Comparison of ENCODE assay signal across 10 cellular contexts in the genomic region with DNA sequence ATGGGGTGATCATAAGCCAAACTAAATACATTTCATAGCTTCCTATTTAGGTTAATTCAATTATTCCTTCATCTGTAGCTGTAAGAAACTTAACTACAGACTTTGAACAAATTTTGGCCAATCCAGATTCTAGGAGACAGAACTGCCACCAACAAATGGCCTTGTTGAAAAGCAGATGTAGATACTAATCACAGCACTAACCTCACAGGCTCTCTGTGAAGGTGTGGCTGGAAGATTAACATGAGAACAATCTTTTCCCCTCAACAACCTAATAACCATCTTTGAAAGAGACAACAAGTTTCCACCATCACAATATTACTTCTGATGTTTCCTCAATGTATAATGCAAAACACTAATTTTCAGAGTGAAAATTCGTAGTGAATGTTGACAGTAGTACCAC.
A peak's percentile ranks its signal among the peaks of the same experiment; 100 is the strongest.
DNase-seq lines count a peak whose midpoint lies in the region; ATAC-seq and TF ChIP-seq lines count a peak whose summit lies in the region.
"Had no signal": no experiment of that assay in that cellular context is flagged by ENCODE, and none has a peak within 500 bp of the region (broad histone marks: within the 10 kb centered on the region; RNA-seq: fewer than 3 reads in every experiment).

No MANE protein-coding gene starts in this region.

- H3K9me3 ChIP-seq in IMR-90 (ENCODE audit: control insufficient read depth, insufficient read depth, low read length) (no peaks in the 10 kb centered on the region), endodermal cell (ENCODE audit: control insufficient read depth, low read length) (no peaks in the 10 kb centered on the region)

- peaks cover 3% of the 10 kb centered on the region; the same call in 1 of the 2 replicates for H3K9me1 ChIP-seq in IMR-90 (ENCODE audit: insufficient read depth, low read length)

- in situ Hi-C loops in IMR-90 (cut with MboI; ENCODE audit: low sequenced_read_pairs): no loop called here

- H3K4ac ChIP-seq in IMR-90 (ENCODE audit: low read depth, low read length): no peak overlapping the region

- H3K79me1 ChIP-seq in IMR-90 (ENCODE audit: low read depth in 1 of 2, low read length in 2 of 2): peaks cover 14 to 29% of the 10 kb centered on the region in 2 experiments; a peak in 3 of 4 replicates

- H3K27me3 Mint-ChIP-seq in MCF 10A (ENCODE audit: insufficient read depth, unreplicated experiment): no peaks in the 10 kb centered on the region
- H3K27me3 Mint-ChIP-seq in nephron progenitor cell (ENCODE audit: low read depth, poor library complexity): peaks cover 3% of the 10 kb centered on the region
- H3K27me3 Mint-ChIP-seq in endodermal cell (ENCODE audit: insufficient read depth): peaks cover 1% of the 10 kb centered on the region

- peak overlapping the region; percentile 93 for H3K4me3 Mint-ChIP-seq in MCF 10A (ENCODE audit: unreplicated experiment)
- peak overlapping the region; percentile 94 for H3K4me3 Mint-ChIP-seq in nephron progenitor cell
- no peak overlapping the region for H3K4me3 Mint-ChIP-seq in endodermal cell

- WGBS in IMR-90 (ENCODE audit: extremely low coverage in 2 of 2, insufficient read length in 1 of 2), 2 experiments: no CpG with 5 or more reads among the region's 1 CpG
- 85% methylated on average over 1 of the region's 1 CpG; no CpG with 5 or more reads in 1 of the 2 experiments for WGBS in endodermal cell (ENCODE audit: insufficient coverage in 1 of 2, insufficient read length in 1 of 2), 2 experiments

- DNase-seq in IMR-90 (no peak), MCF 10A (ENCODE audit: unreplicated experiment) (no peak), nephron progenitor cell (no peak), CD1c-positive myeloid dendritic cell (ENCODE audit: extremely low spot score) (no peak), endodermal cell (no peak), NCI-H774 (lab: John Stamatoyannopoulos, UW) (no peak), NCI-H345 treated with DMSO at 0.1 percent for 48 hours (lab: John Stamatoyannopoulos, UW; ENCODE audit: unreplicated experiment) (no peak)
- DNase-seq: NCI-H345, occipital lobe had no signal

- no peak overlapping the region for H2AK9ac ChIP-seq in IMR-90 (replicated peaks; ENCODE audit: low read depth, low read length, poor library complexity)

- no peak overlapping the region for H2BK20ac ChIP-seq in IMR-90 (ENCODE audit: low read depth, low read length)

- no peak overlapping the region for H4K91ac ChIP-seq in IMR-90 (ENCODE audit: insufficient read depth, low read depth, low read length)

- H3K27ac Mint-ChIP-seq in MCF 10A (ENCODE audit: low read depth, unreplicated experiment) (peak overlapping the region; percentile 94), nephron progenitor cell (no peak overlapping the region), endodermal cell (no peak overlapping the region)

- H3K18ac ChIP-seq in IMR-90 (ENCODE audit: low read depth, low read length): no peak overlapping the region

- H3K56ac ChIP-seq in IMR-90 (ENCODE audit: extremely low read depth, insufficient read depth, low read length): no peak overlapping the region

- no peaks in the 10 kb centered on the region for H3K9me3 Mint-ChIP-seq in MCF 10A (ENCODE audit: unreplicated experiment)
- no peaks in the 10 kb centered on the region for H3K9me3 Mint-ChIP-seq in nephron progenitor cell
- no peaks in the 10 kb centered on the region for H3K9me3 Mint-ChIP-seq in endodermal cell

- dilution Hi-C loops in IMR-90 (cut with HindIII; ENCODE audit: low sequenced_read_pairs, unreplicated experiment): no loop called here

- H2BK5ac ChIP-seq in IMR-90 (ENCODE audit: low read depth, low read length, poor library complexity, severe bottlenecking): no peak overlapping the region

- POLR2A ChIA-PET in IMR-90 (lab: Charles Lee; ENCODE audit: unreplicated experiment): no interaction called here
- POLR2A ChIA-PET in MCF 10A (lab: Yijun Ruan, JAX): interaction anchor here (0.6 to 19.3 kb wide), 10 partner anchors 11 to 456 kb away, joined by 3 to 556 read pairs (median 6); a partner anchor contains a TSS

- H2BK120ac ChIP-seq in IMR-90 (ENCODE audit: low read depth, low read length): no peak overlapping the region

- no peak for TF ChIP-seq POLR2A in IMR-90 (IDR thresholded peaks at IDR 0.05; ENCODE audit: low read depth, low read length)

- no peak overlapping the region for H3K23ac ChIP-seq in IMR-90 (ENCODE audit: low read depth, low read length)

- H3K4me1 ChIP-seq in ACC112 (ENCODE audit: control insufficient read depth, insufficient read depth, low read length, unreplicated experiment) (peaks cover 19% of the 10 kb centered on the region), IMR-90 (ENCODE audit: control insufficient read depth, insufficient read depth, low read length) (peaks cover 3% of the 10 kb centered on the region; the same call in 1 of the 2 replicates), endodermal cell (ENCODE audit: control insufficient read depth, insufficient read depth, low read length) (peaks cover 4% of the 10 kb centered on the region)

- H3K36me3 ChIP-seq in ACC112 (ENCODE audit: insufficient read depth, low read length) (no peaks in the 10 kb centered on the region), IMR-90 (ENCODE audit: control insufficient read depth, insufficient read depth, low read length) (no peaks in the 10 kb centered on the region), endodermal cell (ENCODE audit: control insufficient read depth, insufficient read depth, low read length) (no peaks in the 10 kb centered on the region)

- no peak overlapping the region for H4K5ac ChIP-seq in IMR-90 (ENCODE audit: low read depth, low read length)

- no peak overlapping the region for H3K9ac ChIP-seq in IMR-90 (ENCODE audit: low read depth, low read length)
- no peak overlapping the region for H3K9ac ChIP-seq in endodermal cell (ENCODE audit: extremely low read depth, low read length, poor library complexity, severe bottlenecking)

- H3K4me3 ChIP-seq in ACC112 (ENCODE audit: low read depth, low read length) (0 out of 2 replicates have a peak overlapping the region, but pooled peaks have one; percentile 95), IMR-90 (ENCODE audit: insufficient read depth, low read depth, low read length) (no peak overlapping the region), endodermal cell (ENCODE audit: low read length) (no peak overlapping the region)

- H3K27me3 ChIP-seq in ACC112 (ENCODE audit: insufficient read depth, low read length): no peaks in the 10 kb centered on the region
- H3K27me3 ChIP-seq in IMR-90 (ENCODE audit: control insufficient read depth, insufficient read depth, low read length): no peaks in the 10 kb centered on the region
- peaks cover 5% of the 10 kb centered on the region for H3K27me3 ChIP-seq in endodermal cell (ENCODE audit: control insufficient read depth, insufficient read depth, low read length, poor library complexity, severe bottlenecking)

- BruUV-seq in IMR-90 (replicated peaks; lab: Mats Ljungman, UMichigan) (no TSS peak), MCF 10A (replicated peaks; lab: Mats Ljungman, UMichigan) (no TSS peak)

- TF ChIP-seq RAD21 in IMR-90 (IDR thresholded peaks at IDR 0.05; ENCODE audit: low read length): no peak

- H3K4me1 Mint-ChIP-seq in MCF 10A (ENCODE audit: insufficient read depth, unreplicated experiment): peaks cover 31% of the 10 kb centered on the region
- H3K4me1 Mint-ChIP-seq in nephron progenitor cell: peaks cover 29% of the 10 kb centered on the region
- peaks cover 25% of the 10 kb centered on the region for H3K4me1 Mint-ChIP-seq in endodermal cell

- H3K27ac ChIP-seq in ACC112 (ENCODE audit: low read depth, low read length): no peak overlapping the region
- H3K27ac ChIP-seq in IMR-90 (ENCODE audit: insufficient read depth, low read length): no peak overlapping the region
- H3K27ac ChIP-seq in endodermal cell (ENCODE audit: low read depth, low read length): no peak overlapping the region

- peak overlapping the region; percentile 44; the same call in 1 of the 2 replicates for H3K4me2 ChIP-seq in IMR-90 (ENCODE audit: low read depth, low read length)

- peaks cover 13% of the 10 kb centered on the region for H3K79me2 ChIP-seq in ACC112 (ENCODE audit: control insufficient read depth, insufficient read depth, low read length, unreplicated experiment)

- H3K14ac ChIP-seq in IMR-90 (replicated peaks; ENCODE audit: low read depth, low read length): no peak overlapping the region; the same call in 1 of the 2 replicates

- H4K20me1 ChIP-seq in IMR-90 (ENCODE audit: insufficient read depth, low read length): peaks cover 3% of the 10 kb centered on the region

- CTCF ChIA-PET in IMR-90 (lab: Yijun Ruan, JAX): no interaction called here
- CTCF ChIA-PET in MCF 10A (lab: Yijun Ruan, JAX): no interaction called here

- H2AFZ ChIP-seq in ACC112 (ENCODE audit: low read length, unreplicated experiment): no peak overlapping the region
- H2AFZ ChIP-seq in IMR-90 (replicated peaks; ENCODE audit: low read length, poor library complexity): no peak overlapping the region

- H2BK15ac ChIP-seq in IMR-90 (ENCODE audit: low read depth, low read length): no peak overlapping the region

- H2AK5ac ChIP-seq in IMR-90 (ENCODE audit: low read depth, low read length): no peak overlapping the region

- intact Hi-C loops in IMR-90 (cut with micrococcal nuclease): loop anchor here (5.0 kb wide), 3 partner anchors 65 to 465 kb away; no protein-coding TSS in a partner anchor
- intact Hi-C loops in MCF 10A (cut with micrococcal nuclease): loop anchor here (5.0 kb wide), 1 partner anchor 375 kb away; a partner anchor contains a TSS

- H4K8ac ChIP-seq in IMR-90 (ENCODE audit: low read depth in 2 of 2, low read length in 2 of 2): no peak overlapping the region

- peaks cover 16% of the 10 kb centered on the region for H3K36me3 Mint-ChIP-seq in MCF 10A (ENCODE audit: insufficient read depth, unreplicated experiment)
- H3K36me3 Mint-ChIP-seq in nephron progenitor cell (ENCODE audit: low read depth): no peaks in the 10 kb centered on the region
- H3K36me3 Mint-ChIP-seq in endodermal cell (ENCODE audit: low read depth): no peaks in the 10 kb centered on the region

- TF ChIP-seq CTCF in IMR-90 (conservative IDR thresholded peaks at IDR 0.05; ENCODE audit: low read depth, low read length): no peak
- TF ChIP-seq CTCF in MCF 10A (IDR thresholded peaks at IDR 0.05; ENCODE audit: unreplicated experiment): no peak
- TF ChIP-seq CTCF in nephron progenitor cell (IDR thresholded peaks at IDR 0.05): no peak
- no peak for TF ChIP-seq CTCF in endodermal cell (conservative IDR thresholded peaks at IDR 0.05)

- ATAC-seq in IMR-90 (ENCODE audit: low read depth): no peak

TF ChIP-seq in IMR-90, 13 proteins besides CTCF, POLR2A, EP300 and RAD21:
- TF ChIP-seq NFE2L2 (IDR thresholded peaks at IDR 0.05; ENCODE audit: low read depth, low read length) (no peak), RFX5 (IDR thresholded peaks at IDR 0.05; ENCODE audit: low read depth, low read length) (no peak), MAZ (IDR thresholded peaks at IDR 0.05; ENCODE audit: borderline replicate concordance, low read depth, low read length) (no peak), MAFK (IDR thresholded peaks at IDR 0.05; ENCODE audit: low read depth, low read length) (no peak), RCOR1 (IDR thresholded peaks at IDR 0.05; ENCODE audit: insufficient replicate concordance, low read length) (no peak)
TF ChIP-seq in IMR-90: peak in this region for 0.
